ENCODE assay signal across 1 cellular context in the genomic region with DNA sequence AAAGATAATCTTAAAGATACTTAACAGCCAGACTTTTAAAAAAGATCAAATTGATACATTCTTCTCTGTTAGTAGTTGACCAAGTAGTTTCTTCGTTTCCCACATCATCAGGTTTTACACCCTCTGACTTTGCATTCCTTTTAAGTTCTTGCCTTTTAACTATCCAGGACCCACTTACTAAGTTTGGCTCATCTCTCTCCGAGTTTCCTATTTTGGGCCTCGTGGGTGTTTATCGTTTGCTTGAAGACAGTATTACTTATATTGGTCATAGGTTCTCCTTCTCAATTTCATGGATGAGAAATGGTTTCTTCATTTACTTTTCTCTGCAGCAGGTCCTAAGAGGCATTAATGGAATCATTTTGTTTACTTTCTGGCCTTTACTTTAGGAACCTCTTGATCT.
TF ChIP-seq lines count a peak whose summit lies in the region.

No MANE protein-coding gene starts in this region.

TF ChIP-seq in GM23338, 12 proteins besides CTCF, POLR2A, EP300 and RAD21 (continued from another document):
- TF ChIP-seq, protein P1, sequence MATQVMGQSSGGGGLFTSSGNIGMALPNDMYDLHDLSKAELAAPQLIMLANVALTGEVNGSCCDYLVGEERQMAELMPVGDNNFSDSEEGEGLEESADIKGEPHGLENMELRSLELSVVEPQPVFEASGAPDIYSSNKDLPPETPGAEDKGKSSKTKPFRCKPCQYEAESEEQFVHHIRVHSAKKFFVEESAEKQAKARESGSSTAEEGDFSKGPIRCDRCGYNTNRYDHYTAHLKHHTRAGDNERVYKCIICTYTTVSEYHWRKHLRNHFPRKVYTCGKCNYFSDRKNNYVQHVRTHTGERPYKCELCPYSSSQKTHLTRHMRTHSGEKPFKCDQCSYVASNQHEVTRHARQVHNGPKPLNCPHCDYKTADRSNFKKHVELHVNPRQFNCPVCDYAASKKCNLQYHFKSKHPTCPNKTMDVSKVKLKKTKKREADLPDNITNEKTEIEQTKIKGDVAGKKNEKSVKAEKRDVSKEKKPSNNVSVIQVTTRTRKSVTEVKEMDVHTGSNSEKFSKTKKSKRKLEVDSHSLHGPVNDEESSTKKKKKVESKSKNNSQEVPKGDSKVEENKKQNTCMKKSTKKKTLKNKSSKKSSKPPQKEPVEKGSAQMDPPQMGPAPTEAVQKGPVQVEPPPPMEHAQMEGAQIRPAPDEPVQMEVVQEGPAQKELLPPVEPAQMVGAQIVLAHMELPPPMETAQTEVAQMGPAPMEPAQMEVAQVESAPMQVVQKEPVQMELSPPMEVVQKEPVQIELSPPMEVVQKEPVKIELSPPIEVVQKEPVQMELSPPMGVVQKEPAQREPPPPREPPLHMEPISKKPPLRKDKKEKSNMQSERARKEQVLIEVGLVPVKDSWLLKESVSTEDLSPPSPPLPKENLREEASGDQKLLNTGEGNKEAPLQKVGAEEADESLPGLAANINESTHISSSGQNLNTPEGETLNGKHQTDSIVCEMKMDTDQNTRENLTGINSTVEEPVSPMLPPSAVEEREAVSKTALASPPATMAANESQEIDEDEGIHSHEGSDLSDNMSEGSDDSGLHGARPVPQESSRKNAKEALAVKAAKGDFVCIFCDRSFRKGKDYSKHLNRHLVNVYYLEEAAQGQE (IDR thresholded peaks at IDR 0.05; ENCODE audit: unreplicated experiment), result no peak
- TF ChIP-seq, protein P2, sequence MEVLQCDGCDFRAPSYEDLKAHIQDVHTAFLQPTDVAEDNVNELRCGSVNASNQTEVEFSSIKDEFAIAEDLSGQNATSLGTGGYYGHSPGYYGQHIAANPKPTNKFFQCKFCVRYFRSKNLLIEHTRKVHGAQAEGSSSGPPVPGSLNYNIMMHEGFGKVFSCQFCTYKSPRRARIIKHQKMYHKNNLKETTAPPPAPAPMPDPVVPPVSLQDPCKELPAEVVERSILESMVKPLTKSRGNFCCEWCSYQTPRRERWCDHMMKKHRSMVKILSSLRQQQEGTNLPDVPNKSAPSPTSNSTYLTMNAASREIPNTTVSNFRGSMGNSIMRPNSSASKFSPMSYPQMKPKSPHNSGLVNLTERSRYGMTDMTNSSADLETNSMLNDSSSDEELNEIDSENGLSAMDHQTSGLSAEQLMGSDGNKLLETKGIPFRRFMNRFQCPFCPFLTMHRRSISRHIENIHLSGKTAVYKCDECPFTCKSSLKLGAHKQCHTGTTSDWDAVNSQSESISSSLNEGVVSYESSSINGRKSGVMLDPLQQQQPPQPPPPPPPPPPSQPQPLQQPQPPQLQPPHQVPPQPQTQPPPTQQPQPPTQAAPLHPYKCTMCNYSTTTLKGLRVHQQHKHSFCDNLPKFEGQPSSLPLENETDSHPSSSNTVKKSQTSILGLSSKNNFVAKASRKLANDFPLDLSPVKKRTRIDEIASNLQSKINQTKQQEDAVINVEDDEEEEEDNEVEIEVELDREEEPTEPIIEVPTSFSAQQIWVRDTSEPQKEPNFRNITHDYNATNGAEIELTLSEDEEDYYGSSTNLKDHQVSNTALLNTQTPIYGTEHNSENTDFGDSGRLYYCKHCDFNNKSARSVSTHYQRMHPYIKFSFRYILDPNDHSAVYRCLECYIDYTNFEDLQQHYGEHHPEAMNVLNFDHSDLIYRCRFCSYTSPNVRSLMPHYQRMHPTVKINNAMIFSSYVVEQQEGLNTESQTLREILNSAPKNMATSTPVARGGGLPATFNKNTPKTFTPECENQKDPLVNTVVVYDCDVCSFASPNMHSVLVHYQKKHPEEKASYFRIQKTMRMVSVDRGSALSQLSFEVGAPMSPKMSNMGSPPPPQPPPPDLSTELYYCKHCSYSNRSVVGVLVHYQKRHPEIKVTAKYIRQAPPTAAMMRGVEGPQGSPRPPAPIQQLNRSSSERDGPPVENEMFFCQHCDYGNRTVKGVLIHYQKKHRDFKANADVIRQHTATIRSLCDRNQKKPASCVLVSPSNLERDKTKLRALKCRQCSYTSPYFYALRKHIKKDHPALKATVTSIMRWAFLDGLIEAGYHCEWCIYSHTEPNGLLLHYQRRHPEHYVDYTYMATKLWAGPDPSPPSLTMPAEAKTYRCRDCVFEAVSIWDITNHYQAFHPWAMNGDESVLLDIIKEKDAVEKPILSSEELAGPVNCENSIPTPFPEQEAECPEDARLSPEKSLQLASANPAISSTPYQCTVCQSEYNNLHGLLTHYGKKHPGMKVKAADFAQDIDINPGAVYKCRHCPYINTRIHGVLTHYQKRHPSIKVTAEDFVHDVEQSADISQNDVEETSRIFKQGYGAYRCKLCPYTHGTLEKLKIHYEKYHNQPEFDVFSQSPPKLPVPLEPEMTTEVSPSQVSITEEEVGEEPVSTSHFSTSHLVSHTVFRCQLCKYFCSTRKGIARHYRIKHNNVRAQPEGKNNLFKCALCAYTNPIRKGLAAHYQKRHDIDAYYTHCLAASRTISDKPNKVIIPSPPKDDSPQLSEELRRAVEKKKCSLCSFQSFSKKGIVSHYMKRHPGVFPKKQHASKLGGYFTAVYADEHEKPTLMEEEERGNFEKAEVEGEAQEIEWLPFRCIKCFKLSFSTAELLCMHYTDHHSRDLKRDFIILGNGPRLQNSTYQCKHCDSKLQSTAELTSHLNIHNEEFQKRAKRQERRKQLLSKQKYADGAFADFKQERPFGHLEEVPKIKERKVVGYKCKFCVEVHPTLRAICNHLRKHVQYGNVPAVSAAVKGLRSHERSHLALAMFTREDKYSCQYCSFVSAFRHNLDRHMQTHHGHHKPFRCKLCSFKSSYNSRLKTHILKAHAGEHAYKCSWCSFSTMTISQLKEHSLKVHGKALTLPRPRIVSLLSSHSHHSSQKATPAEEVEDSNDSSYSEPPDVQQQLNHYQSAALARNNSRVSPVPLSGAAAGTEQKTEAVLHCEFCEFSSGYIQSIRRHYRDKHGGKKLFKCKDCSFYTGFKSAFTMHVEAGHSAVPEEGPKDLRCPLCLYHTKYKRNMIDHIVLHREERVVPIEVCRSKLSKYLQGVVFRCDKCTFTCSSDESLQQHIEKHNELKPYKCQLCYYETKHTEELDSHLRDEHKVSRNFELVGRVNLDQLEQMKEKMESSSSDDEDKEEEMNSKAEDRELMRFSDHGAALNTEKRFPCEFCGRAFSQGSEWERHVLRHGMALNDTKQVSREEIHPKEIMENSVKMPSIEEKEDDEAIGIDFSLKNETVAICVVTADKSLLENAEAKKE (CRISPR knock-in tag; IDR thresholded peaks at IDR 0.05), result no peak
- no peak for TF ChIP-seq ZNF114 (CRISPR knock-in tag; IDR thresholded peaks at IDR 0.05)
- TF ChIP-seq STAT1 (IDR thresholded peaks at IDR 0.05; ENCODE audit: unreplicated experiment), result no peak
- no peak for TF ChIP-seq EZH2phosphoT487 (IDR thresholded peaks at IDR 0.05; ENCODE audit: unreplicated experiment)
